17 cellular contexts compared by ENCODE assay signal in genomic region chr7:33711231-33712019, GRCh38.
"Had no signal": no experiment of that assay in that cellular context is flagged by ENCODE, and none has a peak within 500 bp of the region (broad histone marks: within the 10 kb centered on the region; RNA-seq: fewer than 3 reads in every experiment).

No MANE protein-coding gene starts in this region.

- H3K4me1 Mint-ChIP-seq: activated CD4-positive, alpha-beta memory T cell treated with anti-CD3 and anti-CD28 coated beads, Interleukin-2, amount 10 ng/mL, durations not matched to agents 7 days and 5 days; activated CD4-positive, alpha-beta T cell treated with anti-CD3 and anti-CD28 coated beads for 36 hours; activated T-helper 17 cell treated with anti-CD3 and anti-CD28 coated beads, Interleukin-2, amount 50 U/mL, for 72 hours had no signal

- H3K9me3 Mint-ChIP-seq: activated CD4-positive, alpha-beta memory T cell treated with anti-CD3 and anti-CD28 coated beads, Interleukin-2, amount 10 ng/mL, durations not matched to agents 7 days and 5 days; activated naive CD4-positive, alpha-beta T cell treated with anti-CD3 and anti-CD28 coated beads for 36 hours; activated T-helper 17 cell treated with anti-CD3 and anti-CD28 coated beads, Interleukin-2, amount 50 U/mL, for 72 hours had no signal

- H3K27ac ChIP-seq: coronary artery had no signal

- H3K27me3 Mint-ChIP-seq: activated CD4-positive, alpha-beta memory T cell treated with anti-CD3 and anti-CD28 coated beads, Interleukin-2, amount 10 ng/mL, durations not matched to agents 7 days and 5 days; activated CD4-positive, alpha-beta T cell treated with anti-CD3 and anti-CD28 coated beads for 36 hours; activated T-helper 17 cell treated with anti-CD3 and anti-CD28 coated beads, Interleukin-2, amount 50 U/mL, for 72 hours had no signal

- H3K27ac Mint-ChIP-seq: activated CD4-positive, alpha-beta memory T cell treated with anti-CD3 and anti-CD28 coated beads, Interleukin-2, amount 10 ng/mL, durations not matched to agents 7 days and 5 days; activated CD4-positive, alpha-beta T cell treated with anti-CD3 and anti-CD28 coated beads for 36 hours; activated naive CD4-positive, alpha-beta T cell treated with anti-CD3 and anti-CD28 coated beads for 36 hours; activated T-helper 17 cell treated with anti-CD3 and anti-CD28 coated beads, Interleukin-2, amount 50 U/mL, for 72 hours; naive thymus-derived CD4-positive, alpha-beta T cell; progenitor cell of endocrine pancreas had no signal

- H3K4me3 Mint-ChIP-seq: activated CD4-positive, alpha-beta memory T cell treated with anti-CD3 and anti-CD28 coated beads, Interleukin-2, amount 10 ng/mL, durations not matched to agents 7 days and 5 days; activated CD4-positive, alpha-beta T cell treated with anti-CD3 and anti-CD28 coated beads for 36 hours; activated naive CD4-positive, alpha-beta T cell treated with anti-CD3 and anti-CD28 coated beads for 36 hours; activated T-helper 17 cell treated with anti-CD3 and anti-CD28 coated beads, Interleukin-2, amount 50 U/mL, for 72 hours; naive thymus-derived CD4-positive, alpha-beta T cell had no signal

- DNase-seq: activated CD4-positive, alpha-beta memory T cell treated with anti-CD3 and anti-CD28 coated beads, Interleukin-2, amount 10 ng/mL, durations not matched to agents 7 days and 5 days; activated CD4-positive, alpha-beta T cell treated with anti-CD3 and anti-CD28 coated beads for 36 hours; activated CD8-positive, alpha-beta memory T cell treated with anti-CD3 and anti-CD28 coated beads, Interleukin-2, amount 50 U/mL, for 4 hours; activated naive CD4-positive, alpha-beta T cell treated with anti-CD3 and anti-CD28 coated beads for 36 hours; effector CD4-positive, alpha-beta T cell; kidney; naive thymus-derived CD4-positive, alpha-beta T cell; nucleus accumbens; stimulated activated CD4-positive, alpha-beta T cell treated with anti-CD3 and anti-CD28 coated beads, Interleukin-2, amount 100 ng/mL, for 24 hours; stimulated activated naive CD4-positive, alpha-beta T cell; substantia nigra; SW 1271; T1000 had no signal

- ATAC-seq: activated CD4-positive, alpha-beta T cell treated with anti-CD3 and anti-CD28 coated beads for 36 hours; activated T-helper 17 cell treated with anti-CD3 and anti-CD28 coated beads, Interleukin-2, amount 50 U/mL, for 72 hours; naive thymus-derived CD4-positive, alpha-beta T cell; sciatic nerve had no signal

- H3K4me3 ChIP-seq: coronary artery had no signal
